ENCODE assay signal across 18 cellular contexts in genomic region chr1:17736625-17737024, GRCh38. TPM values are rescaled to one million over a fixed set of nuclear protein-coding genes. Genes with fewer than 3 reads are reported as not detected.
DNase-seq lines count a peak whose midpoint lies in the region; ATAC-seq and TF ChIP-seq lines count a peak whose summit lies in the region.
"Had no signal": no experiment of that assay in that cellular context is flagged by ENCODE, and none has a peak within 500 bp of the region (broad histone marks: within the 10 kb centered on the region; RNA-seq: fewer than 3 reads in every experiment).

No MANE protein-coding gene starts in this region.

- H3K27me3 ChIP-seq in endodermal cell (ENCODE audit: control insufficient read depth, insufficient read depth, low read length, poor library complexity, severe bottlenecking): no peaks in the 10 kb centered on the region
- no peaks in the 10 kb centered on the region for H3K27me3 ChIP-seq in neural progenitor cell

- no peaks in the 10 kb centered on the region for H3K4me1 ChIP-seq in endodermal cell (ENCODE audit: control insufficient read depth, insufficient read depth, low read length)
- H3K4me1 ChIP-seq in neural progenitor cell: peaks cover 16% of the 10 kb centered on the region
- no peaks in the 10 kb centered on the region for H3K4me1 ChIP-seq in OCI-LY7 (ENCODE audit: insufficient read depth, low read length, poor library complexity, severe bottlenecking)
- H3K4me1 ChIP-seq: A549, Caco-2 had no signal

- no peaks in the 10 kb centered on the region for H3K9me2 ChIP-seq in OCI-LY7 (ENCODE audit: insufficient read depth, low read length)

- H3K4me3 Mint-ChIP-seq in endodermal cell (no peak overlapping the region), neural progenitor cell (no peak overlapping the region)
- H3K4me3 Mint-ChIP-seq: CD4-positive, alpha-beta T cell had no signal

- BruUV-seq in OCI-LY7 (replicated peaks; lab: Mats Ljungman, UMichigan): no TSS peak

- H3K4me3 ChIP-seq in endodermal cell (ENCODE audit: low read length): no peak overlapping the region
- H3K4me3 ChIP-seq in neural progenitor cell: no peak overlapping the region
- no peak overlapping the region for H3K4me3 ChIP-seq in OCI-LY7 (ENCODE audit: low read depth, low read length, poor library complexity, severe bottlenecking)
- H3K4me3 ChIP-seq: A549 had no signal

- no peaks in the 10 kb centered on the region for H3F3A ChIP-seq in neural progenitor cell (ENCODE audit: low read depth)

- intact Hi-C loops in OCI-LY7 (cut with micrococcal nuclease; ENCODE audit: unreplicated experiment) (no loop called here), sciatic nerve (cut with DNase I) (no loop called here)

- H3K4me1 Mint-ChIP-seq in endodermal cell (no peaks in the 10 kb centered on the region), neural progenitor cell (peaks cover 4% of the 10 kb centered on the region)

- H3K4me2 ChIP-seq in neural progenitor cell: peak overlapping the region; percentile 5
- H3K4me2 ChIP-seq in OCI-LY7 (ENCODE audit: low read length): no peak overlapping the region
- H3K4me2 ChIP-seq: A549 had no signal

- H3K36me3 ChIP-seq in endodermal cell (ENCODE audit: control insufficient read depth, insufficient read depth, low read length) (no peaks in the 10 kb centered on the region), neural progenitor cell (no peaks in the 10 kb centered on the region), OCI-LY7 (ENCODE audit: insufficient read depth, low read length) (no peaks in the 10 kb centered on the region)

- H2AFZ ChIP-seq in neural progenitor cell (replicated peaks) (peak overlapping the region; percentile 39), OCI-LY7 (ENCODE audit: low read length) (no peak overlapping the region)

- WGBS in endodermal cell (ENCODE audit: insufficient coverage in 1 of 2, insufficient read length in 1 of 2), 2 experiments: 34 to 80% methylated on average over 3 to 6 of the region's 6 CpGs

- CTCF ChIA-PET in OCI-LY7 (lab: Charles Lee; ENCODE audit: unreplicated experiment): no interaction called here

- H3K27me3 Mint-ChIP-seq in endodermal cell (ENCODE audit: insufficient read depth): peaks cover 8% of the 10 kb centered on the region
- H3K27me3 Mint-ChIP-seq in neural progenitor cell (ENCODE audit: insufficient read depth, low read depth): peaks cover 14% of the 10 kb centered on the region

- ATAC-seq in sciatic nerve: no peak
- ATAC-seq: A549 had no signal

- H4K20me1 ChIP-seq in neural progenitor cell (ENCODE audit: low read depth): no peaks in the 10 kb centered on the region
- H4K20me1 ChIP-seq in OCI-LY7 (ENCODE audit: insufficient read depth, low read length): no peaks in the 10 kb centered on the region

- H3K9me3 Mint-ChIP-seq in endodermal cell (no peaks in the 10 kb centered on the region), neural progenitor cell (no peaks in the 10 kb centered on the region)
- H3K9me3 Mint-ChIP-seq: CD4-positive, alpha-beta T cell had no signal

- no peak for TF ChIP-seq CTCF in endodermal cell (conservative IDR thresholded peaks at IDR 0.05)
- TF ChIP-seq CTCF in neural progenitor cell (IDR thresholded peaks at IDR 0.05): no peak
- no peak for TF ChIP-seq CTCF in OCI-LY7 (conservative IDR thresholded peaks at IDR 0.05; ENCODE audit: low read length)

- H3K36me3 Mint-ChIP-seq in endodermal cell (ENCODE audit: low read depth) (no peaks in the 10 kb centered on the region), neural progenitor cell (no peaks in the 10 kb centered on the region)

- no peak overlapping the region for H3K27ac Mint-ChIP-seq in endodermal cell
- no peak overlapping the region for H3K27ac Mint-ChIP-seq in neural progenitor cell
- H3K27ac Mint-ChIP-seq: CD4-positive, alpha-beta T cell had no signal

- H3K27ac ChIP-seq in endodermal cell (ENCODE audit: low read depth, low read length) (no peak overlapping the region), neural progenitor cell (no peak overlapping the region), OCI-LY7 (ENCODE audit: low read depth, low read length, poor library complexity, severe bottlenecking) (no peak overlapping the region)
- H3K27ac ChIP-seq: 22Rv1, A549, C4-2B, HL-60 had no signal

- peak; percentile 51 for DNase-seq in ELF-1 (ENCODE audit: low read depth, low spot score)
- DNase-seq in NCI-H2227 (lab: John Stamatoyannopoulos, UW; ENCODE audit: unreplicated experiment): peak; percentile 41
- peak; percentile 65 for DNase-seq in endodermal cell
- peak; percentile 27 for DNase-seq in neural progenitor cell (ENCODE audit: low spot score)
- DNase-seq in OCI-LY7 (ENCODE audit: low spot score): no peak
- no peak for DNase-seq in sciatic nerve (ENCODE audit: low spot score)
- DNase-seq in stimulated activated CD4-positive, alpha-beta T cell treated with anti-CD3 and anti-CD28 coated beads, Interleukin-4, amount 100 ng/mL, for 4 hours: no peak
- DNase-seq: AML-193; Caco-2; CD4-positive, alpha-beta T cell; DMS153; DMS79; GF-D8; HCEC 1CT had no signal

- H3K9ac ChIP-seq in endodermal cell (ENCODE audit: extremely low read depth, low read length, poor library complexity, severe bottlenecking) (no peak overlapping the region), neural progenitor cell (no peak overlapping the region)

- H3K79me2 ChIP-seq in neural progenitor cell (ENCODE audit: low read depth): no peaks in the 10 kb centered on the region
- no peaks in the 10 kb centered on the region for H3K79me2 ChIP-seq in OCI-LY7 (ENCODE audit: insufficient read depth, low read depth, low read length)

- POLR2A ChIA-PET in OCI-LY7 (lab: Charles Lee): no interaction called here

- no peaks in the 10 kb centered on the region for H3K9me3 ChIP-seq in endodermal cell (ENCODE audit: control insufficient read depth, low read length)
- no peaks in the 10 kb centered on the region for H3K9me3 ChIP-seq in neural progenitor cell (ENCODE audit: low read depth)
- no peaks in the 10 kb centered on the region for H3K9me3 ChIP-seq in OCI-LY7 (ENCODE audit: low read length)
- H3K9me3 ChIP-seq: A549, Caco-2 had no signal

RNA-seq across cellular contexts. Expression of gene ACTL8, which starts 18.5 kb away (rescaled TPM):
- not detected for total RNA-seq in endodermal cell
- polyA plus RNA-seq in endodermal cell (2013, experiment 1 of 2): not detected
- not detected for polyA plus RNA-seq in endodermal cell (2013, experiment 2 of 2)
- total RNA-seq in neural progenitor cell (ENCODE audit: low replicate concordance): 0.15 TPM in 1 of 2 replicates, not detected in the other
- total RNA-seq in OCI-LY7 (2014; rRNA removed; shearing (Covaris generic)): not detected in 2 replicates
- not detected in 2 replicates for total RNA-seq in OCI-LY7 (2022)
- total RNA-seq in sciatic nerve: not detected
- total RNA-seq: CD4-positive, alpha-beta T cell had no signal

Comparison
In these comparisons a context has a peak if more than half of its experiments do, and no peak if none do; other contexts are left out.
1. DNase-seq: peak in ELF-1 (single experiment), NCI-H2227 (single experiment), endodermal cell (single experiment) and neural progenitor cell (single experiment); none in OCI-LY7 (single experiment), sciatic nerve (single experiment) and stimulated activated CD4-positive, alpha-beta T cell treated with anti-CD3 and anti-CD28 coated beads, Interleukin-4, amount 100 ng/mL, for 4 hours (0 of 2).